11 cellular contexts compared by ENCODE assay signal in genomic region chr2:197197808-197198409, GRCh38.
DNase-seq lines count a peak whose midpoint lies in the region; ATAC-seq and TF ChIP-seq lines count a peak whose summit lies in the region.
"Had no signal": no experiment of that assay in that cellular context is flagged by ENCODE, and none has a peak within 500 bp of the region (broad histone marks: within the 10 kb centered on the region; RNA-seq: fewer than 3 reads in every experiment).

No MANE protein-coding gene starts in this region.

- H3K4me3 ChIP-seq in esophagus squamous epithelium (no peak overlapping the region), thoracic aorta (no peak overlapping the region)
- H3K4me3 ChIP-seq: prostate gland had no signal

- H3K9me3 Mint-ChIP-seq in activated CD8-positive, alpha-beta memory T cell treated with anti-CD3 and anti-CD28 coated beads, Interleukin-2, amount 10 ng/mL, durations not matched to agents 7 days and 5 days (ENCODE audit: low read depth), result no peaks in the 10 kb centered on the region
- no peaks in the 10 kb centered on the region for H3K9me3 Mint-ChIP-seq in T-cell

- POLR2A ChIA-PET in T-cell (lab: Charles Lee), result interaction anchor here (0.5 to 1.9 kb wide), 20 partner anchors 8 to 130 kb away, joined by 3 to 18 read pairs (median 4); partner anchors contain the start of gene ANKRD44 (in 2 of the 2)

- H3K9me3 ChIP-seq in esophagus squamous epithelium (no peaks in the 10 kb centered on the region), thoracic aorta (no peaks in the 10 kb centered on the region)
- H3K9me3 ChIP-seq: prostate gland had no signal

- intact Hi-C loops in esophagus squamous epithelium (cut with DNase I), result no loop called here

- WGBS in esophagus squamous epithelium, 2 donors, result 52 to 81% methylated on average over 4 of the region's 4 CpGs

- peak overlapping the region; percentile 72 for H3K4me3 Mint-ChIP-seq in activated CD8-positive, alpha-beta memory T cell treated with anti-CD3 and anti-CD28 coated beads, Interleukin-2, amount 10 ng/mL, durations not matched to agents 7 days and 5 days
- peak overlapping the region; percentile 84 to 91 (median 90) for H3K4me3 Mint-ChIP-seq in T-cell

- peak overlapping the region in 3 of 4 donors; percentile 0 to 45 (median 23) for H3K27ac ChIP-seq in esophagus squamous epithelium
- H3K27ac ChIP-seq in thoracic aorta, result peak overlapping the region; percentile 46 to 57
- H3K27ac ChIP-seq: prostate gland had no signal

- H3K4me1 ChIP-seq in esophagus squamous epithelium (peaks cover 0 to 54% (median 9%) of the 10 kb centered on the region in 3 donors), thoracic aorta (ENCODE audit: control insufficient read depth in 1 of 2, low read depth in 2 of 2) (peaks cover 34 to 74% of the 10 kb centered on the region in 2 donors)
- H3K4me1 ChIP-seq: prostate gland had no signal

- no peak for TF ChIP-seq POLR2A in esophagus squamous epithelium (IDR thresholded peaks at IDR 0.05)

- H3K27me3 Mint-ChIP-seq in activated CD8-positive, alpha-beta memory T cell treated with anti-CD3 and anti-CD28 coated beads, Interleukin-2, amount 10 ng/mL, durations not matched to agents 7 days and 5 days, result no peaks in the 10 kb centered on the region
- H3K27me3 Mint-ChIP-seq in T-cell, result no peaks in the 10 kb centered on the region

- H3K36me3 ChIP-seq in esophagus squamous epithelium (no peaks in the 10 kb centered on the region), thoracic aorta (no peaks in the 10 kb centered on the region)
- H3K36me3 ChIP-seq: prostate gland had no signal

- H3K4me1 Mint-ChIP-seq in activated CD8-positive, alpha-beta memory T cell treated with anti-CD3 and anti-CD28 coated beads, Interleukin-2, amount 10 ng/mL, durations not matched to agents 7 days and 5 days, result peaks cover 83% of the 10 kb centered on the region
- H3K4me1 Mint-ChIP-seq in T-cell, result peaks cover 84 to 90% (median 87%) of the 10 kb centered on the region in 3 donors

- TF ChIP-seq CTCF in esophagus squamous epithelium (IDR thresholded peaks at IDR 0.05) (no peak), thoracic aorta (IDR thresholded peaks at IDR 0.05) (no peak)

- peaks cover 45% of the 10 kb centered on the region for H3K36me3 Mint-ChIP-seq in activated CD8-positive, alpha-beta memory T cell treated with anti-CD3 and anti-CD28 coated beads, Interleukin-2, amount 10 ng/mL, durations not matched to agents 7 days and 5 days
- peaks cover 15% of the 10 kb centered on the region for H3K36me3 Mint-ChIP-seq in T-cell

- ATAC-seq in activated CD8-positive, alpha-beta memory T cell treated with anti-CD3 and anti-CD28 coated beads, Interleukin-2, amount 10 ng/mL, durations not matched to agents 7 days and 5 days, result peak; percentile 7
- peak in 1 of 4 experiments; percentile 18 for ATAC-seq in T-cell (replicated peaks in 1 of 4)
- ATAC-seq in thoracic aorta (ENCODE audit: insufficient number of reproducible peaks, low FRiP score, low read depth), result no peak
- no peak for ATAC-seq in HG03521 (IDR thresholded peaks at IDR 0.05; ENCODE audit: unreplicated experiment)

- no peak for DNase-seq in activated CD8-positive, alpha-beta memory T cell treated with anti-CD3 and anti-CD28 coated beads, Interleukin-2, amount 10 ng/mL, durations not matched to agents 7 days and 5 days
- no peak for DNase-seq in activated CD8-positive, alpha-beta memory T cell treated with anti-CD3 and anti-CD28 coated beads for 24 hours
- DNase-seq in T-cell (peak in 5 of 34 experiments; percentile 19 to 38 (median 27)), esophagus squamous epithelium (lab: John Stamatoyannopoulos, UW) (no peak), thoracic aorta (ENCODE audit: low spot score) (no peak), KG1 (lab: John Stamatoyannopoulos, UW) (no peak), dedifferentiated amniotic fluid mesenchymal stem cell (ENCODE audit: extremely low spot score) (no peak)
- DNase-seq: foreskin fibroblast, NCI-H82 had no signal

- CTCF ChIA-PET in activated CD8-positive, alpha-beta memory T cell treated with anti-CD3 and anti-CD28 coated beads, Interleukin-2, amount 10 ng/mL, durations not matched to agents 7 days and 5 days (lab: Charles Lee), result interaction anchor here (0.6 to 2.8 kb wide), 15 partner anchors 8 to 113 kb away, joined by 3 to 18 read pairs (median 4); partner anchors contain the start of gene ANKRD44
- CTCF ChIA-PET in T-cell (lab: Charles Lee), result interaction anchor here (0.6 to 3.0 kb wide), 21 partner anchors 12 to 284 kb away, joined by 3 to 18 read pairs (median 4); partner anchors contain the start of gene ANKRD44 (in 2 of the 2)

- peak overlapping the region; percentile 86 for H3K27ac Mint-ChIP-seq in activated CD8-positive, alpha-beta memory T cell treated with anti-CD3 and anti-CD28 coated beads, Interleukin-2, amount 10 ng/mL, durations not matched to agents 7 days and 5 days
- peak overlapping the region; percentile 96 to 99 for H3K27ac Mint-ChIP-seq in T-cell

- H3K27me3 ChIP-seq in esophagus squamous epithelium, result no peaks in the 10 kb centered on the region
- no peaks in the 10 kb centered on the region for H3K27me3 ChIP-seq in thoracic aorta (replicated peaks; ENCODE audit: insufficient read depth)
